In genomic region chr11:34682822-34683221, GRCh38 we compare ENCODE assay signal across 22 cellular contexts.
A peak's percentile ranks its signal among the peaks of the same experiment; 100 is the strongest.
DNase-seq lines count a peak whose midpoint lies in the region; ATAC-seq, FAIRE-seq and TF ChIP-seq lines count a peak whose summit lies in the region.
"Had no signal": no experiment of that assay in that cellular context is flagged by ENCODE, and none has a peak within 500 bp of the region (broad histone marks: within the 10 kb centered on the region; RNA-seq: fewer than 3 reads in every experiment).

No MANE protein-coding gene starts in this region.

- POLR2A ChIA-PET in H1 (lab: Charles Lee; ENCODE audit: partially characterized antibody) = no interaction called here

- H2BK5ac ChIP-seq in H1 (ENCODE audit: low read depth, low read length) = no peak overlapping the region

- no peak overlapping the region for H4K5ac ChIP-seq in H1 (ENCODE audit: insufficient read length, low read depth, low read length)

- H3K79me1 ChIP-seq in H1 (ENCODE audit: low read depth, low read length) = no peaks in the 10 kb centered on the region

- H2BK15ac ChIP-seq in H1 (ENCODE audit: low read length) = no peak overlapping the region

- no peak for ATAC-seq in GM21360 (IDR thresholded peaks at IDR 0.05; ENCODE audit: unreplicated experiment)
- ATAC-seq in HG02970 (IDR thresholded peaks at IDR 0.05; ENCODE audit: low FRiP score, unreplicated experiment) = no peak

- H3K79me2 ChIP-seq in H1 (ENCODE audit: control insufficient read depth in 1 of 2, insufficient read depth in 2 of 2, low read length in 2 of 2) = no peaks in the 10 kb centered on the region
- H3K79me2 ChIP-seq: parathyroid adenoma had no signal

- H3K14ac ChIP-seq in H1 (ENCODE audit: insufficient read length) = no peak overlapping the region

- TF ChIP-seq RAD21 in H1 (IDR thresholded peaks at IDR 0.05 in 1 of 2, conservative IDR thresholded peaks at IDR 0.05 in 1 of 2; ENCODE audit: low read depth in 2 of 2, low read length in 2 of 2) = no peak

- no peak overlapping the region for H4K91ac ChIP-seq in H1 (replicated peaks; ENCODE audit: insufficient read length, low read length)

- peak; percentile 82 for DNase-seq in ELR (ENCODE audit: low read depth)
- peak; percentile 84 for DNase-seq in M059J (ENCODE audit: low read depth)
- DNase-seq in H1 (ENCODE audit: low read depth in 1 of 2, low spot score in 2 of 2) = no peak
- DNase-seq in kidney tubule cell (ENCODE audit: low spot score) = peak; percentile 93
- no peak for DNase-seq in GM19240 (ENCODE audit: insufficient read length, low spot score)
- DNase-seq in NCI-H524 (lab: John Stamatoyannopoulos, UW) = no peak
- DNase-seq: activated CD4-positive, alpha-beta T cell treated with anti-CD3 and anti-CD28 coated beads for 48 hours; activated T-cell treated with anti-CD3 and anti-CD28 coated beads, Interleukin-2, amount 50 U/mL, for 1 hour; C1 segment of cervical spinal cord; cerebellar nuclear complex; DND-41; head of caudate nucleus; HFFc6; NCI-H2081 treated with DMSO at 0.1 percent for 48 hours; SHP77; spleen; T-helper 9 cell; uterus had no signal

- 84% methylated on average over 2 of the region's 2 CpGs; no CpG with 5 or more reads in 1 of the 2 experiments for WGBS in H1 (ENCODE audit: extremely low coverage in 1 of 2, insufficient coverage in 1 of 2, insufficient read length in 1 of 2, insufficient replicate concordance in 2 of 2, low coverage in 1 of 2, low lambda C conversion rate in 2 of 2, missing lambda C conversion rate in 1 of 2), 2 experiments

- no peaks in the 10 kb centered on the region for H3K9me3 ChIP-seq in H1 (ENCODE audit: insufficient read depth in 2 of 2, low read depth in 1 of 2, low read length in 1 of 2)
- H3K9me3 ChIP-seq: spleen, uterus had no signal

- no peak overlapping the region for H3K18ac ChIP-seq in H1 (ENCODE audit: extremely low read depth, low read length)

- H2BK120ac ChIP-seq in H1 (replicated peaks; ENCODE audit: low read depth, low read length) = no peak overlapping the region

- no peak overlapping the region for H2BK12ac ChIP-seq in H1 (ENCODE audit: low read depth, low read length)

- H3K27me3 ChIP-seq in H1 (replicated peaks in 1 of 4; ENCODE audit: control insufficient read depth in 3 of 4, extremely low read depth in 1 of 4, insufficient read depth in 3 of 4, low read length in 3 of 4) = no peaks in the 10 kb centered on the region
- H3K27me3 ChIP-seq: spleen, uterus had no signal

- H3K23ac ChIP-seq in H1 (ENCODE audit: insufficient read length) = no peak overlapping the region

- H3K4ac ChIP-seq in H1 (replicated peaks; ENCODE audit: insufficient read length, low read depth, low read length) = no peak overlapping the region

- H3K4me1 ChIP-seq in H1 (replicated peaks in 1 of 4; ENCODE audit: control insufficient read depth in 3 of 4, insufficient read depth in 4 of 4, low read length in 3 of 4) = peaks cover 0 to 5% (median 4%) of the 10 kb centered on the region in 4 experiments; a peak in 2 of 7 replicates
- H3K4me1 ChIP-seq: parathyroid adenoma, spleen, uterus had no signal

- no peak overlapping the region for H3K4me2 ChIP-seq in H1 (ENCODE audit: insufficient read depth in 1 of 2, low read depth in 2 of 2, low read length in 2 of 2)

- no peaks in the 10 kb centered on the region for H3K36me3 ChIP-seq in H1 (ENCODE audit: control insufficient read depth in 2 of 4, insufficient read depth in 4 of 4, low read length in 3 of 4)
- H3K36me3 ChIP-seq: spleen, uterus had no signal

- no peak overlapping the region for H2AFZ ChIP-seq in H1 (ENCODE audit: low read length)
- H2AFZ ChIP-seq: parathyroid adenoma had no signal

- no peak overlapping the region for H2AK5ac ChIP-seq in H1 (ENCODE audit: low read depth, low read length)

- H3K23me2 ChIP-seq in H1 (ENCODE audit: low read depth, low read length) = no peaks in the 10 kb centered on the region

- TF ChIP-seq EP300 in H1 (IDR thresholded peaks at IDR 0.05; ENCODE audit: borderline replicate concordance in 1 of 2, low read depth in 2 of 2, low read length in 2 of 2) = no peak

- H4K8ac ChIP-seq in H1 (ENCODE audit: extremely low read depth, insufficient read depth, low read length) = no peak overlapping the region

- no peak overlapping the region for H3K56ac ChIP-seq in H1 (replicated peaks; ENCODE audit: insufficient read length, low read depth, low read length)

- no peak overlapping the region for H3K4me3 ChIP-seq in H1 (ENCODE audit: extremely low read depth in 1 of 4, insufficient read depth in 2 of 4, low read depth in 3 of 4, low read length in 4 of 4)
- H3K4me3 ChIP-seq: spleen, uterus had no signal

- TF ChIP-seq POLR2A in H1 (IDR thresholded peaks at IDR 0.05; ENCODE audit: control extremely low read depth in 1 of 2, low read depth in 2 of 2, low read length in 2 of 2) = no peak

- H3K9ac ChIP-seq in H1 (replicated peaks in 1 of 4; ENCODE audit: extremely low read depth in 1 of 4, low read depth in 3 of 4, low read length in 3 of 4) = no peak overlapping the region
- H3K9ac ChIP-seq: parathyroid adenoma had no signal

- FAIRE-seq in H1 (lab: Jason Lieb, UNC) = no peak
- FAIRE-seq: endometrium had no signal

- CTCF ChIA-PET in H1 (lab: Charles Lee; ENCODE audit: partially characterized antibody) = no interaction called here

- no peak overlapping the region for H3K27ac ChIP-seq in H1 (ENCODE audit: low read depth, low read length)
- H3K27ac ChIP-seq: parathyroid adenoma, spleen, uterus had no signal

- H4K20me1 ChIP-seq in H1 (replicated peaks in 1 of 2; ENCODE audit: control insufficient read depth in 1 of 2, insufficient read depth in 2 of 2, low read length in 2 of 2) = no peaks in the 10 kb centered on the region

- no peak overlapping the region for H2BK20ac ChIP-seq in H1 (ENCODE audit: low read length)

- TF ChIP-seq CTCF in H1 (IDR thresholded peaks at IDR 0.05; ENCODE audit: control extremely low read depth in 1 of 3, insufficient read depth in 1 of 3, low read depth in 1 of 3, low read length in 3 of 3) = no peak

TF ChIP-seq in H1, 55 proteins besides CTCF, POLR2A, EP300 and RAD21:
- TF ChIP-seq CBX8 (IDR thresholded peaks at IDR 0.05; ENCODE audit: borderline replicate concordance, low read depth, low read length) (no peak), KDM4A (IDR thresholded peaks at IDR 0.05; ENCODE audit: low read depth, low read length, severe bottlenecking) (no peak), FOSL1 (IDR thresholded peaks at IDR 0.05; ENCODE audit: insufficient read depth, low read depth, low read length) (no peak), USF2 (IDR thresholded peaks at IDR 0.05; ENCODE audit: low read length) (no peak), BACH1 (IDR thresholded peaks at IDR 0.05; ENCODE audit: low read length) (no peak), JUN (IDR thresholded peaks at IDR 0.05; ENCODE audit: low read depth, low read length) (peak; percentile 58; the same call in 1 of the 2 replicates), JUND (IDR thresholded peaks at IDR 0.05; ENCODE audit: low read length) (peak; percentile 85), EZH2 (IDR thresholded peaks at IDR 0.05; ENCODE audit: low read depth, low read length, severe bottlenecking) (no peak)

Comparison
In these comparisons a context has a peak if more than half of its experiments do, and no peak if none do; other contexts are left out.
1. DNase-seq: peak in ELR (single experiment), M059J (single experiment) and kidney tubule cell (single experiment); none in H1 (0 of 2), GM19240 (single experiment) and NCI-H524 (0 of 2).